Comparison of ENCODE assay signal across 9 cellular contexts in genomic region chr14:23569443-23570151, GRCh38. TPM values are rescaled to one million over a fixed set of nuclear protein-coding genes. Genes with fewer than 3 reads are reported as not detected.
DNase-seq lines count a peak whose midpoint lies in the region; ATAC-seq and TF ChIP-seq lines count a peak whose summit lies in the region.
"Had no signal": no experiment of that assay in that cellular context is flagged by ENCODE, and none has a peak within 500 bp of the region (broad histone marks: within the 10 kb centered on the region; RNA-seq: fewer than 3 reads in every experiment).

No MANE protein-coding gene starts in this region.

- H3K9me3 Mint-ChIP-seq in activated T-helper 2 cell treated with anti-CD3 and anti-CD28 coated beads, Interferon-gamma antibody, Interleukin-2, Interleukin-4, amounts not matched to agents 10 μg/mL and 5 μg/mL and 100 μg/mL, durations not matched to agents 14 hours and 24 hours and 36 hours, result no peaks in the 10 kb centered on the region

- H3K9me3 ChIP-seq in osteoblast (ENCODE audit: low read depth, low read length) (no peaks in the 10 kb centered on the region), psoas muscle (no peaks in the 10 kb centered on the region)
- H3K9me3 ChIP-seq: thyroid gland had no signal

- H3K4me3 Mint-ChIP-seq in activated T-helper 2 cell treated with anti-CD3 and anti-CD28 coated beads, Interferon-gamma antibody, Interleukin-2, Interleukin-4, amounts not matched to agents 10 μg/mL and 5 μg/mL and 100 μg/mL, durations not matched to agents 14 hours and 24 hours and 36 hours (ENCODE audit: low read depth), result no peak overlapping the region

- no peak overlapping the region for H3K27ac Mint-ChIP-seq in activated T-helper 2 cell treated with anti-CD3 and anti-CD28 coated beads, Interferon-gamma antibody, Interleukin-2, Interleukin-4, amounts not matched to agents 10 μg/mL and 5 μg/mL and 100 μg/mL, durations not matched to agents 14 hours and 24 hours and 36 hours

- H3K27me3 ChIP-seq in osteoblast (ENCODE audit: insufficient read depth, low read length) (peaks cover 27% of the 10 kb centered on the region), psoas muscle (ENCODE audit: insufficient read depth in 3 of 3, low read length in 2 of 3) (peaks cover 0 to 15% (median 5%) of the 10 kb centered on the region in 3 donors)

- no peak overlapping the region for H2AFZ ChIP-seq in osteoblast (ENCODE audit: low read length)

- intact Hi-C loops in psoas muscle (cut with DNase I), result loop anchor here in 1 of 2 donors (10.0 kb wide), 1 partner anchor 305 kb away; no protein-coding TSS in a partner anchor
- intact Hi-C loops in activated T-helper 2 cell treated with anti-CD3 and anti-CD28 coated beads, Interferon-gamma antibody, Interleukin-2, Interleukin-4, amounts not matched to agents 10 μg/mL and 5 μg/mL and 100 μg/mL, durations not matched to agents 14 hours and 24 hours and 36 hours (cut with micrococcal nuclease), result loop anchor here (5.0 kb wide), 1 partner anchor 383 kb away; the partner anchor contains the start of gene DHRS4

- H3K4me1 ChIP-seq in osteoblast (ENCODE audit: insufficient read depth, low read length) (peaks cover 12% of the 10 kb centered on the region), psoas muscle (peaks cover 3% of the 10 kb centered on the region)

- no peaks in the 10 kb centered on the region for H3K79me2 ChIP-seq in osteoblast (ENCODE audit: insufficient read depth, low read length)

- no peak for ATAC-seq in psoas muscle
- ATAC-seq in HG03095 (IDR thresholded peaks at IDR 0.05; ENCODE audit: unreplicated experiment), result no peak

- peak; percentile 61 for DNase-seq in NCI-H748 (lab: John Stamatoyannopoulos, UW; ENCODE audit: unreplicated experiment)
- no peak for DNase-seq in NCI-H748 treated with DMSO at 0.1 percent for 48 hours (lab: John Stamatoyannopoulos, UW)
- peak; percentile 91 for DNase-seq in NCI-H2107 treated with DMSO at 0.1 percent for 48 hours (lab: John Stamatoyannopoulos, UW; ENCODE audit: unreplicated experiment)
- peak; percentile 96 for DNase-seq in cerebellar cortex (ENCODE audit: low spot score)
- DNase-seq in osteoblast (ENCODE audit: insufficient read length, low spot score, missing footprints), result peak; percentile 85
- no peak for DNase-seq in psoas muscle
- no peak for DNase-seq in activated T-helper 2 cell treated with anti-CD3 and anti-CD28 coated beads, Interferon-gamma antibody, Interleukin-2, Interleukin-4, amounts not matched to agents 10 μg/mL and 5 μg/mL and 100 μg/mL, durations not matched to agents 14 hours and 24 hours and 36 hours (ENCODE audit: low spot score)
- DNase-seq: thyroid gland had no signal

- H3K36me3 ChIP-seq in osteoblast (ENCODE audit: insufficient read depth, low read length) (no peaks in the 10 kb centered on the region), psoas muscle (ENCODE audit: insufficient read depth in 1 of 2, low read depth in 1 of 2) (no peaks in the 10 kb centered on the region)

- WGBS in psoas muscle, 3 donors, result 53 to 56% (median 56%) methylated on average over 7 of the region's 7 CpGs

- H3K4me2 ChIP-seq in osteoblast (ENCODE audit: insufficient read depth, low read length), result no peak overlapping the region

- peaks cover 19% of the 10 kb centered on the region for H3K4me1 Mint-ChIP-seq in activated T-helper 2 cell treated with anti-CD3 and anti-CD28 coated beads, Interferon-gamma antibody, Interleukin-2, Interleukin-4, amounts not matched to agents 10 μg/mL and 5 μg/mL and 100 μg/mL, durations not matched to agents 14 hours and 24 hours and 36 hours (ENCODE audit: low read depth)

- H3K27me3 Mint-ChIP-seq in activated T-helper 2 cell treated with anti-CD3 and anti-CD28 coated beads, Interferon-gamma antibody, Interleukin-2, Interleukin-4, amounts not matched to agents 10 μg/mL and 5 μg/mL and 100 μg/mL, durations not matched to agents 14 hours and 24 hours and 36 hours (ENCODE audit: low read depth), result peaks cover 10% of the 10 kb centered on the region

- no peaks in the 10 kb centered on the region for H4K20me1 ChIP-seq in osteoblast (ENCODE audit: insufficient read depth, low read length)

- no peak overlapping the region for H3K27ac ChIP-seq in osteoblast (ENCODE audit: low read depth, low read length)
- H3K27ac ChIP-seq in psoas muscle, result no peak overlapping the region
- H3K27ac ChIP-seq: thyroid gland had no signal

- TF ChIP-seq CTCF in osteoblast (IDR thresholded peaks at IDR 0.05; ENCODE audit: extremely low read depth, low read depth, low read length) (no peak), psoas muscle (IDR thresholded peaks at IDR 0.05) (no peak)

- H3K4me3 ChIP-seq in osteoblast (ENCODE audit: insufficient read depth, low read length) (no peak overlapping the region), psoas muscle (no peak overlapping the region)
- H3K4me3 ChIP-seq: thyroid gland had no signal

- peaks cover 13% of the 10 kb centered on the region for H3K36me3 Mint-ChIP-seq in activated T-helper 2 cell treated with anti-CD3 and anti-CD28 coated beads, Interferon-gamma antibody, Interleukin-2, Interleukin-4, amounts not matched to agents 10 μg/mL and 5 μg/mL and 100 μg/mL, durations not matched to agents 14 hours and 24 hours and 36 hours (ENCODE audit: low read depth)

RNA-seq across cellular contexts. Expression of gene AP1G2, which starts 2.0 kb away (rescaled TPM):
- total RNA-seq in osteoblast (7.7 and 10.9 TPM in 2 replicates), psoas muscle (10 to 100 TPM in 1 of 4 donors, 1 to 10 TPM in 3; 4.4 to 11.0 (median 6.1) TPM)
- 1 to 10 TPM; 3.3 to 5.3 (median 4.3) TPM for polyA plus RNA-seq in psoas muscle
- total RNA-seq in activated T-helper 2 cell treated with anti-CD3 and anti-CD28 coated beads, Interferon-gamma antibody, Interleukin-2, Interleukin-4, amounts not matched to agents 10 μg/mL and 5 μg/mL and 100 μg/mL, durations not matched to agents 14 hours and 24 hours and 36 hours, result 164 and 170 TPM in 2 replicates

RNA-seq across cellular contexts. Expression of gene JPH4, which starts 9.0 kb away (rescaled TPM):
- total RNA-seq in osteoblast (not detected in 2 replicates), psoas muscle (under 1 TPM; 0.05 to 0.62 (median 0.17) TPM)
- under 1 TPM; 0.01 to 0.13 (median 0.03) TPM for polyA plus RNA-seq in psoas muscle
- total RNA-seq in activated T-helper 2 cell treated with anti-CD3 and anti-CD28 coated beads, Interferon-gamma antibody, Interleukin-2, Interleukin-4, amounts not matched to agents 10 μg/mL and 5 μg/mL and 100 μg/mL, durations not matched to agents 14 hours and 24 hours and 36 hours, result 0.09 TPM in 2 replicates

RNA-seq across cellular contexts. Expression of gene THTPA, which starts 13.5 kb away (rescaled TPM):
- total RNA-seq in osteoblast (27.4 and 27.5 TPM in 2 replicates), psoas muscle (10 to 100 TPM; 18.5 to 29.9 (median 23.2) TPM)
- 10 to 100 TPM; 23.0 to 53.5 (median 26.2) TPM for polyA plus RNA-seq in psoas muscle
- 12.8 and 13.7 TPM in 2 replicates for total RNA-seq in activated T-helper 2 cell treated with anti-CD3 and anti-CD28 coated beads, Interferon-gamma antibody, Interleukin-2, Interleukin-4, amounts not matched to agents 10 μg/mL and 5 μg/mL and 100 μg/mL, durations not matched to agents 14 hours and 24 hours and 36 hours

RNA-seq across cellular contexts. Expression of gene ZFHX2, which starts 18.0 kb away (rescaled TPM):
- total RNA-seq in osteoblast (0.59 and 0.72 TPM in 2 replicates), psoas muscle (1 to 10 TPM in 1 of 4 donors, under 1 TPM in 3; 0.39 to 2.9 (median 0.63) TPM)
- polyA plus RNA-seq in psoas muscle, result under 1 TPM; 0.11 to 0.71 (median 0.69) TPM
- total RNA-seq in activated T-helper 2 cell treated with anti-CD3 and anti-CD28 coated beads, Interferon-gamma antibody, Interleukin-2, Interleukin-4, amounts not matched to agents 10 μg/mL and 5 μg/mL and 100 μg/mL, durations not matched to agents 14 hours and 24 hours and 36 hours, result 2.0 and 2.5 TPM in 2 replicates

Comparison
In these comparisons a context has a peak if more than half of its experiments do, and no peak if none do; other contexts are left out.
1. DNase-seq: peak in NCI-H748 (single experiment), NCI-H2107 treated with DMSO at 0.1 percent for 48 hours (single experiment), cerebellar cortex (single experiment) and osteoblast (single experiment); none in NCI-H748 treated with DMSO at 0.1 percent for 48 hours (single experiment), psoas muscle (0 of 2) and activated T-helper 2 cell treated with anti-CD3 and anti-CD28 coated beads, Interferon-gamma antibody, Interleukin-2, Interleukin-4, amounts not matched to agents 10 μg/mL and 5 μg/mL and 100 μg/mL, durations not matched to agents 14 hours and 24 hours and 36 hours (single experiment).
2. RNA of gene AP1G2, which starts 2.0 kb away (total RNA-seq): 164 to 170 TPM in activated T-helper 2 cell treated with anti-CD3 and anti-CD28 coated beads, Interferon-gamma antibody, Interleukin-2, Interleukin-4, amounts not matched to agents 10 μg/mL and 5 μg/mL and 100 μg/mL, durations not matched to agents 14 hours and 24 hours and 36 hours; 7.7 to 10.9 TPM in osteoblast and 4.4 to 11.0 TPM in psoas muscle; every median in the first group is over 10 times any median in the second.